8 cellular contexts compared by ENCODE assay signal in genomic region chr20:62937353-62938104, GRCh38. TPM values are rescaled to one million over a fixed set of nuclear protein-coding genes. Genes with fewer than 3 reads are reported as not detected.
A peak's percentile ranks its signal among the peaks of the same experiment; 100 is the strongest.
DNase-seq lines count a peak whose midpoint lies in the region; ATAC-seq and TF ChIP-seq lines count a peak whose summit lies in the region.

No MANE protein-coding gene starts in this region.

- H3K4me1 Mint-ChIP-seq in activated T-helper 17 cell treated with anti-CD3 and anti-CD28 coated beads, Interleukin-2, amount 50 U/mL, for 72 hours = peaks cover 9% of the 10 kb centered on the region
- peaks cover 36 to 39% of the 10 kb centered on the region in 2 donors for H3K4me1 Mint-ChIP-seq in natural killer cell
- peaks cover 21 to 33% of the 10 kb centered on the region in 2 donors for H3K4me1 Mint-ChIP-seq in stimulated activated naive B cell treated with anti-CD40 and anti-IgM and Interleukin-4, amounts not matched to agents 10 μg/mL and 1 μg/mL and 100 μg/mL, for 72 hours

- peak overlapping the region; percentile 88 for H3K4me3 ChIP-seq in LNCaP clone FGC (ENCODE audit: low read depth, low read length)
- peak overlapping the region; percentile 90 for H3K4me3 ChIP-seq in fibroblast of mammary gland (ENCODE audit: control insufficient read depth, low read depth, low read length)

- H3K27ac Mint-ChIP-seq in activated T-helper 17 cell treated with anti-CD3 and anti-CD28 coated beads, Interleukin-2, amount 50 U/mL, for 72 hours = peak overlapping the region; percentile 90
- peak overlapping the region; percentile 79 to 92 for H3K27ac Mint-ChIP-seq in natural killer cell
- H3K27ac Mint-ChIP-seq in stimulated activated naive B cell treated with anti-CD40 and anti-IgM and Interleukin-4, amounts not matched to agents 10 μg/mL and 1 μg/mL and 100 μg/mL, for 72 hours = peak overlapping the region; percentile 99

- no peaks in the 10 kb centered on the region for H3K27me3 Mint-ChIP-seq in activated T-helper 17 cell treated with anti-CD3 and anti-CD28 coated beads, Interleukin-2, amount 50 U/mL, for 72 hours
- H3K27me3 Mint-ChIP-seq in natural killer cell (ENCODE audit: low read depth in 2 of 2) = no peaks in the 10 kb centered on the region
- H3K27me3 Mint-ChIP-seq in stimulated activated naive B cell treated with anti-CD40 and anti-IgM and Interleukin-4, amounts not matched to agents 10 μg/mL and 1 μg/mL and 100 μg/mL, for 72 hours = no peaks in the 10 kb centered on the region

- ATAC-seq in activated T-helper 17 cell treated with anti-CD3 and anti-CD28 coated beads, Interleukin-2, amount 50 U/mL, for 72 hours (replicated peaks) = peak; percentile 93
- peak; percentile 87 to 96 (median 91) for ATAC-seq in natural killer cell
- ATAC-seq in stimulated activated naive B cell treated with anti-CD40 and anti-IgM and Interleukin-4, amounts not matched to agents 10 μg/mL and 1 μg/mL and 100 μg/mL, for 72 hours (replicated peaks) = peak; percentile 88 to 91

- H3K9me3 Mint-ChIP-seq in activated T-helper 17 cell treated with anti-CD3 and anti-CD28 coated beads, Interleukin-2, amount 50 U/mL, for 72 hours = no peaks in the 10 kb centered on the region
- no peaks in the 10 kb centered on the region for H3K9me3 Mint-ChIP-seq in natural killer cell
- no peaks in the 10 kb centered on the region for H3K9me3 Mint-ChIP-seq in stimulated activated naive B cell treated with anti-CD40 and anti-IgM and Interleukin-4, amounts not matched to agents 10 μg/mL and 1 μg/mL and 100 μg/mL, for 72 hours

- H3K36me3 Mint-ChIP-seq in activated T-helper 17 cell treated with anti-CD3 and anti-CD28 coated beads, Interleukin-2, amount 50 U/mL, for 72 hours (ENCODE audit: low read depth) = peaks cover 49% of the 10 kb centered on the region
- H3K36me3 Mint-ChIP-seq in natural killer cell = no peaks in the 10 kb centered on the region
- H3K36me3 Mint-ChIP-seq in stimulated activated naive B cell treated with anti-CD40 and anti-IgM and Interleukin-4, amounts not matched to agents 10 μg/mL and 1 μg/mL and 100 μg/mL, for 72 hours = peaks cover 9 to 36% of the 10 kb centered on the region in 2 donors

- intact Hi-C loops in natural killer cell (cut with micrococcal nuclease) = loop anchor here (1.0 to 10.0 kb wide), 2 partner anchors 11 to 133 kb away; partner anchors contain the start of genes DIDO1 and OGFR

- no peak overlapping the region for H3K4me3 Mint-ChIP-seq in activated T-helper 17 cell treated with anti-CD3 and anti-CD28 coated beads, Interleukin-2, amount 50 U/mL, for 72 hours
- H3K4me3 Mint-ChIP-seq in natural killer cell = peak overlapping the region; percentile 95
- peak overlapping the region in 1 of 2 donors; percentile 97 for H3K4me3 Mint-ChIP-seq in stimulated activated naive B cell treated with anti-CD40 and anti-IgM and Interleukin-4, amounts not matched to agents 10 μg/mL and 1 μg/mL and 100 μg/mL, for 72 hours

- no peak for TF ChIP-seq CTCF in LNCaP clone FGC (IDR thresholded peaks at IDR 0.05; ENCODE audit: control insufficient read depth, extremely low read depth, insufficient read depth)
- no peak for TF ChIP-seq CTCF in fibroblast of mammary gland (conservative IDR thresholded peaks at IDR 0.05; ENCODE audit: control insufficient read depth, insufficient read depth, low read depth, low read length)
- no peak for TF ChIP-seq CTCF in natural killer cell (IDR thresholded peaks at IDR 0.05)

- peak; percentile 93 for DNase-seq in EH (ENCODE audit: low read depth)
- peak; percentile 87 for DNase-seq in H4 (ENCODE audit: low spot score)
- DNase-seq in LNCaP clone FGC (ENCODE audit: low read depth) = peak; percentile 88
- peak; percentile 96 for DNase-seq in RPMI7951 (ENCODE audit: low read depth)
- peak; percentile 95 for DNase-seq in fibroblast of mammary gland (ENCODE audit: low read depth)
- peak; percentile 98 for DNase-seq in natural killer cell
- DNase-seq in stimulated activated naive B cell treated with anti-CD40 and anti-IgM and Interleukin-4, amounts not matched to agents 10 μg/mL and 1 μg/mL and 100 μg/mL, for 72 hours = peak; percentile 96

RNA-seq across cellular contexts. Expression of gene GID8, which starts 0.4 kb away (rescaled TPM):
- 19.6 and 23.7 TPM in 2 replicates for total RNA-seq in H4 (2014; rRNA removed; shearing (Covaris generic))
- 25.4 and 29.4 TPM in 2 replicates for total RNA-seq in RPMI7951 (2014; rRNA removed; shearing (Covaris generic))
- total RNA-seq in activated T-helper 17 cell treated with anti-CD3 and anti-CD28 coated beads, Interleukin-2, amount 50 U/mL, for 72 hours = 10 to 100 TPM; 32.7 to 34.6 TPM
- total RNA-seq in natural killer cell = 10 to 100 TPM; 45.1 to 60.1 (median 53.1) TPM

RNA-seq across cellular contexts. Expression of gene DIDO1, which starts 11.2 kb away (rescaled TPM):
- 14.7 and 16.9 TPM in 2 replicates for total RNA-seq in H4 (2014; rRNA removed; shearing (Covaris generic))
- total RNA-seq in RPMI7951 (2014; rRNA removed; shearing (Covaris generic)) = 30.0 and 32.1 TPM in 2 replicates
- 10 to 100 TPM; 51.4 to 51.5 TPM for total RNA-seq in activated T-helper 17 cell treated with anti-CD3 and anti-CD28 coated beads, Interleukin-2, amount 50 U/mL, for 72 hours
- 100 to 1,000 TPM in 1 of 3 donors, 10 to 100 TPM in 2; 79.5 to 116 (median 83.4) TPM for total RNA-seq in natural killer cell

RNA-seq across cellular contexts. Expression of gene SLC17A9, which starts 15.0 kb away (rescaled TPM):
- total RNA-seq in H4 (2014; rRNA removed; shearing (Covaris generic)) = not detected in 2 replicates
- total RNA-seq in RPMI7951 (2014; rRNA removed; shearing (Covaris generic)) = 4.8 and 6.3 TPM in 2 replicates
- total RNA-seq in activated T-helper 17 cell treated with anti-CD3 and anti-CD28 coated beads, Interleukin-2, amount 50 U/mL, for 72 hours = 1 to 10 TPM; 5.2 to 7.0 TPM
- total RNA-seq in natural killer cell = 10 to 100 TPM; 22.3 to 24.0 (median 23.8) TPM

Comparison
In these comparisons a context has a peak if more than half of its experiments do, and no peak if none do; other contexts are left out.
1. Peak in every context shown above with its lines: DNase-seq, ATAC-seq and H3K4me3 ChIP-seq.